Comparison of ENCODE assay signal across 11 cellular contexts in genomic region chr3:170811515-170811914, GRCh38. TPM values are rescaled to one million over a fixed set of nuclear protein-coding genes. Genes with fewer than 3 reads are reported as not detected.
DNase-seq lines count a peak whose midpoint lies in the region; ATAC-seq and TF ChIP-seq lines count a peak whose summit lies in the region.
"Had no signal": no experiment of that assay in that cellular context is flagged by ENCODE, and none has a peak within 500 bp of the region (broad histone marks: within the 10 kb centered on the region; RNA-seq: fewer than 3 reads in every experiment).

No MANE protein-coding gene starts in this region.

- H3K4me3 ChIP-seq in HFF-Myc (replicated peaks; ENCODE audit: low read depth, low read length) (no peak overlapping the region), RWPE2 (ENCODE audit: severe bottlenecking) (no peak overlapping the region)
- H3K4me3 ChIP-seq: GM23338 had no signal

- H3K27me3 ChIP-seq in RWPE2 (ENCODE audit: insufficient read depth, poor library complexity, severe bottlenecking): no peaks in the 10 kb centered on the region

- H3K4me3 Mint-ChIP-seq in osteocyte (ENCODE audit: unreplicated experiment): no peak overlapping the region
- H3K4me3 Mint-ChIP-seq: activated naive CD8-positive, alpha-beta T cell treated with anti-CD3 and anti-CD28 coated beads, Interleukin-2, amount 50 U/mL, for 24 hours; effector memory CD8-positive, alpha-beta T cell; GM23338 had no signal

- peaks cover 68% of the 10 kb centered on the region for H3K4me1 Mint-ChIP-seq in osteocyte (ENCODE audit: unreplicated experiment)

- ATAC-seq in RWPE2 (ENCODE audit: low read depth) (peak; percentile 65), HG02840 (IDR thresholded peaks at IDR 0.05; ENCODE audit: low FRiP score, unreplicated experiment) (no peak), HG03097 (IDR thresholded peaks at IDR 0.05; ENCODE audit: low FRiP score, unreplicated experiment) (no peak)

- peak; percentile 57 for DNase-seq in HFF-Myc (ENCODE audit: extremely low read depth, low read depth)
- DNase-seq in RWPE2 (ENCODE audit: low spot score): no peak
- DNase-seq in epithelial cell of prostate (ENCODE audit: low read depth, low spot score): peak; percentile 29
- DNase-seq in osteocyte (ENCODE audit: extremely low spot score, unreplicated experiment): no peak
- no peak for DNase-seq in AML-193 (lab: John Stamatoyannopoulos, UW)
- DNase-seq in NCI-H1930 (lab: John Stamatoyannopoulos, UW): no peak

- no peaks in the 10 kb centered on the region for H3K9me3 Mint-ChIP-seq in osteocyte (ENCODE audit: unreplicated experiment)
- H3K9me3 Mint-ChIP-seq: activated naive CD8-positive, alpha-beta T cell treated with anti-CD3 and anti-CD28 coated beads, Interleukin-2, amount 50 U/mL, for 24 hours; effector memory CD8-positive, alpha-beta T cell had no signal

- no peaks in the 10 kb centered on the region for H3K36me3 Mint-ChIP-seq in osteocyte (ENCODE audit: unreplicated experiment)

- TF ChIP-seq CTCF in HFF-Myc (IDR thresholded peaks at IDR 0.05; ENCODE audit: low read depth, low read length, missing control alignments) (no peak), RWPE2 (IDR thresholded peaks at IDR 0.05; ENCODE audit: poor library complexity, severe bottlenecking) (no peak), osteocyte (IDR thresholded peaks at IDR 0.05) (no peak)

- peak overlapping the region; percentile 90 for H3K27ac ChIP-seq in RWPE2 (ENCODE audit: poor library complexity, severe bottlenecking)
- peak overlapping the region; percentile 43 for H3K27ac ChIP-seq in epithelial cell of prostate

- peak overlapping the region; percentile 53 for H3K27ac Mint-ChIP-seq in osteocyte (ENCODE audit: unreplicated experiment)
- H3K27ac Mint-ChIP-seq: activated naive CD8-positive, alpha-beta T cell treated with anti-CD3 and anti-CD28 coated beads, Interleukin-2, amount 50 U/mL, for 24 hours; effector memory CD8-positive, alpha-beta T cell; GM23338 had no signal

- no peaks in the 10 kb centered on the region for H3K36me3 ChIP-seq in RWPE2 (ENCODE audit: low read depth)

- no peaks in the 10 kb centered on the region for H3K9me3 ChIP-seq in RWPE2 (ENCODE audit: severe bottlenecking)

- peaks cover 2% of the 10 kb centered on the region for H3K27me3 Mint-ChIP-seq in osteocyte (ENCODE audit: unreplicated experiment)
- H3K27me3 Mint-ChIP-seq: activated naive CD8-positive, alpha-beta T cell treated with anti-CD3 and anti-CD28 coated beads, Interleukin-2, amount 50 U/mL, for 24 hours had no signal

- peaks cover 44% of the 10 kb centered on the region for H3K4me1 ChIP-seq in RWPE2 (ENCODE audit: insufficient read depth, poor library complexity, severe bottlenecking)

RNA-seq across cellular contexts. Expression of gene RPL22L1, which starts 58.5 kb away (rescaled TPM):
- 39.4 and 43.7 TPM in 2 replicates for total RNA-seq in osteocyte

Comparison
In these comparisons a context has a peak if more than half of its experiments do, and no peak if none do; other contexts are left out.
1. DNase-seq: peak in HFF-Myc (single experiment) and epithelial cell of prostate (single experiment); none in RWPE2 (single experiment), osteocyte (single experiment), AML-193 (0 of 2) and NCI-H1930 (0 of 2).